In genomic region chr7:28381466-28381865, GRCh38 we compare ENCODE assay signal across 31 cellular contexts. TPM values are rescaled to one million over a fixed set of nuclear protein-coding genes. Genes with fewer than 3 reads are reported as not detected.
"Had no signal": no experiment of that assay in that cellular context is flagged by ENCODE, and none has a peak within 500 bp of the region (broad histone marks: within the 10 kb centered on the region; RNA-seq: fewer than 3 reads in every experiment).

No MANE protein-coding gene starts in this region.

- H3K36me3 ChIP-seq: cardiac muscle cell, colonic mucosa, gastrocnemius medialis, left ventricle myocardium inferior, neutrophil, thoracic aorta had no signal

- H3K27me3 Mint-ChIP-seq: activated naive CD4-positive, alpha-beta T cell treated with anti-CD3 and anti-CD28 coated beads, Interleukin-2, amount 10 ng/mL, durations not matched to agents 7 days and 5 days; brain had no signal

- H3K4me3 ChIP-seq: cardiac muscle cell, colonic mucosa, gastrocnemius medialis, left ventricle myocardium inferior, lung, thoracic aorta had no signal

- H3K9me3 Mint-ChIP-seq: activated CD4-positive, alpha-beta memory T cell treated with anti-CD3 and anti-CD28 coated beads for 36 hours; activated CD4-positive, alpha-beta T cell treated with anti-CD3 and anti-CD28 coated beads, Interleukin-2, amount 10 ng/mL, durations not matched to agents 24 days and 14 days; activated naive CD4-positive, alpha-beta T cell treated with anti-CD3 and anti-CD28 coated beads, Interleukin-2, amount 10 ng/mL, durations not matched to agents 7 days and 5 days; activated naive CD8-positive, alpha-beta T cell treated with anti-CD3 and anti-CD28 coated beads, Interleukin-2, amount 10 ng/mL, durations not matched to agents 7 days and 5 days; stimulated activated effector memory CD8-positive, alpha-beta T cell treated with anti-CD3 and anti-CD28 coated beads, Interleukin-12 subunit alpha, Interleukin-12 subunit beta, amount 100 ng/mL, for 72 hours; stimulated activated naive CD8-positive, alpha-beta T cell treated with anti-CD3 and anti-CD28 coated beads, Interleukin-15, Interleukin-2, amounts not matched to agents 100 ng/mL and 50 ng/mL, for 24 hours had no signal

- H3K4me1 Mint-ChIP-seq: activated CD4-positive, alpha-beta T cell treated with anti-CD3 and anti-CD28 coated beads, Interleukin-2, amount 10 ng/mL, durations not matched to agents 24 days and 14 days; activated naive CD4-positive, alpha-beta T cell treated with anti-CD3 and anti-CD28 coated beads, Interleukin-2, amount 10 ng/mL, durations not matched to agents 7 days and 5 days; activated naive CD8-positive, alpha-beta T cell treated with anti-CD3 and anti-CD28 coated beads, Interleukin-2, amount 10 ng/mL, durations not matched to agents 7 days and 5 days; stimulated activated effector memory CD8-positive, alpha-beta T cell treated with anti-CD3 and anti-CD28 coated beads, Interleukin-12 subunit alpha, Interleukin-12 subunit beta, amount 100 ng/mL, for 72 hours had no signal

- FAIRE-seq: endometrium, small intestine, urothelium cell line had no signal

- ATAC-seq: gastrocnemius medialis; sciatic nerve; stimulated activated effector memory CD8-positive, alpha-beta T cell treated with anti-CD3 and anti-CD28 coated beads, Interleukin-12 subunit alpha, Interleukin-12 subunit beta, amount 100 ng/mL, for 72 hours had no signal

- H3K4me1 ChIP-seq: colonic mucosa, gastrocnemius medialis, left ventricle myocardium inferior had no signal

- DNase-seq: activated CD4-positive, alpha-beta memory T cell treated with anti-CD3 and anti-CD28 coated beads for 36 hours; activated CD4-positive, alpha-beta T cell treated with anti-CD3 and anti-CD28 coated beads, Interleukin-2, amount 10 ng/mL, durations not matched to agents 24 days and 14 days; activated CD4-positive, CD25-positive, alpha-beta regulatory T cell treated with anti-CD3 and anti-CD28 coated beads, Interleukin-2, amount 50 U/mL, for 72 hours; activated CD8-positive, alpha-beta memory T cell treated with anti-CD3 and anti-CD28 coated beads, Interleukin-2, amount 50 U/mL, for 4 hours; activated gamma-delta T cell; activated naive CD4-positive, alpha-beta T cell treated with anti-CD3 and anti-CD28 coated beads, Interleukin-2, amount 10 ng/mL, durations not matched to agents 7 days and 5 days; activated naive CD8-positive, alpha-beta T cell treated with anti-CD3 and anti-CD28 coated beads, Interleukin-2, amount 10 ng/mL, durations not matched to agents 7 days and 5 days; activated T-cell treated with anti-CD3 and anti-CD28 coated beads, Interleukin-2, amount 50 U/mL, for 1 hour; cerebellar nuclear complex; colonic mucosa; effector CD8-positive, alpha-beta T cell; gastrocnemius medialis; glutamatergic neuron; islet precursor cell; left ventricle myocardium inferior; nephron progenitor cell; small intestine; stimulated activated CD4-positive, alpha-beta T cell treated with anti-CD3 and anti-CD28 coated beads, Interleukin-4, amount 100 ng/mL, for 24 hours; T-helper 2 cell; trophoblast cell had no signal

- H3K4me3 Mint-ChIP-seq: activated CD4-positive, alpha-beta memory T cell treated with anti-CD3 and anti-CD28 coated beads for 36 hours; activated CD4-positive, alpha-beta T cell treated with anti-CD3 and anti-CD28 coated beads, Interleukin-2, amount 10 ng/mL, durations not matched to agents 24 days and 14 days; activated naive CD4-positive, alpha-beta T cell treated with anti-CD3 and anti-CD28 coated beads, Interleukin-2, amount 10 ng/mL, durations not matched to agents 7 days and 5 days; activated naive CD8-positive, alpha-beta T cell treated with anti-CD3 and anti-CD28 coated beads, Interleukin-2, amount 10 ng/mL, durations not matched to agents 7 days and 5 days; brain; nephron progenitor cell; stimulated activated effector memory CD8-positive, alpha-beta T cell treated with anti-CD3 and anti-CD28 coated beads, Interleukin-12 subunit alpha, Interleukin-12 subunit beta, amount 100 ng/mL, for 72 hours; stimulated activated naive CD8-positive, alpha-beta T cell treated with anti-CD3 and anti-CD28 coated beads, Interleukin-15, Interleukin-2, amounts not matched to agents 100 ng/mL and 50 ng/mL, for 24 hours had no signal

- H3K27ac Mint-ChIP-seq: activated CD4-positive, alpha-beta memory T cell treated with anti-CD3 and anti-CD28 coated beads for 36 hours; activated CD4-positive, alpha-beta T cell treated with anti-CD3 and anti-CD28 coated beads, Interleukin-2, amount 10 ng/mL, durations not matched to agents 24 days and 14 days; activated naive CD4-positive, alpha-beta T cell treated with anti-CD3 and anti-CD28 coated beads, Interleukin-2, amount 10 ng/mL, durations not matched to agents 7 days and 5 days; activated naive CD8-positive, alpha-beta T cell treated with anti-CD3 and anti-CD28 coated beads, Interleukin-2, amount 10 ng/mL, durations not matched to agents 7 days and 5 days; nephron progenitor cell; stimulated activated effector memory CD8-positive, alpha-beta T cell treated with anti-CD3 and anti-CD28 coated beads, Interleukin-12 subunit alpha, Interleukin-12 subunit beta, amount 100 ng/mL, for 72 hours; stimulated activated naive CD8-positive, alpha-beta T cell treated with anti-CD3 and anti-CD28 coated beads, Interleukin-15, Interleukin-2, amounts not matched to agents 100 ng/mL and 50 ng/mL, for 24 hours had no signal

- H3K9me3 ChIP-seq: colonic mucosa, gastrocnemius medialis, left ventricle myocardium inferior, neutrophil, thoracic aorta had no signal

- H3K27ac ChIP-seq: cardiac muscle cell, colonic mucosa, gastrocnemius medialis, left ventricle myocardium inferior, neutrophil, thoracic aorta had no signal

- H3K36me3 Mint-ChIP-seq: activated CD4-positive, alpha-beta memory T cell treated with anti-CD3 and anti-CD28 coated beads for 36 hours; activated naive CD4-positive, alpha-beta T cell treated with anti-CD3 and anti-CD28 coated beads, Interleukin-2, amount 10 ng/mL, durations not matched to agents 7 days and 5 days; activated naive CD8-positive, alpha-beta T cell treated with anti-CD3 and anti-CD28 coated beads, Interleukin-2, amount 10 ng/mL, durations not matched to agents 7 days and 5 days; brain; stimulated activated effector memory CD8-positive, alpha-beta T cell treated with anti-CD3 and anti-CD28 coated beads, Interleukin-12 subunit alpha, Interleukin-12 subunit beta, amount 100 ng/mL, for 72 hours had no signal

- H3K27me3 ChIP-seq: cardiac muscle cell, colonic mucosa, gastrocnemius medialis had no signal

RNA-seq across cellular contexts. Expression of gene CREB5, which starts 30.9 kb away (rescaled TPM):
- total RNA-seq: activated CD4-positive, alpha-beta T cell treated with anti-CD3 and anti-CD28 coated beads, Interleukin-2, amount 10 ng/mL, durations not matched to agents 24 days and 14 days; activated CD8-positive, alpha-beta memory T cell treated with anti-CD3 and anti-CD28 coated beads for 36 hours; activated naive CD8-positive, alpha-beta T cell treated with anti-CD3 and anti-CD28 coated beads, Interleukin-2, amount 10 ng/mL, durations not matched to agents 7 days and 5 days had no signal
